22 cellular contexts compared by ENCODE assay signal in genomic region chr6:1039746-1040145, GRCh38.
DNase-seq lines count a peak whose midpoint lies in the region; TF ChIP-seq lines count a peak whose summit lies in the region.
"Had no signal": no experiment of that assay in that cellular context is flagged by ENCODE, and none has a peak within 500 bp of the region (broad histone marks: within the 10 kb centered on the region; RNA-seq: fewer than 3 reads in every experiment).

No MANE protein-coding gene starts in this region.

- H3K27me3 Mint-ChIP-seq in type B pancreatic cell: peaks cover 8% of the 10 kb centered on the region

- no peaks in the 10 kb centered on the region for H3K36me3 Mint-ChIP-seq in type B pancreatic cell
- H3K36me3 Mint-ChIP-seq: CD4-positive, CD25-positive, alpha-beta regulatory T cell had no signal

- H3K4me3 Mint-ChIP-seq in type B pancreatic cell: no peak overlapping the region
- H3K4me3 Mint-ChIP-seq: CD4-positive, CD25-positive, alpha-beta regulatory T cell; H9; HFFc6 had no signal

- H3K36me3 ChIP-seq in esophagus (ENCODE audit: control insufficient read depth in 2 of 2, insufficient read depth in 2 of 2, low read length in 1 of 2) (no peaks in the 10 kb centered on the region), mucosa of stomach (ENCODE audit: control insufficient read depth, insufficient read depth, low read length) (no peaks in the 10 kb centered on the region)
- H3K36me3 ChIP-seq: Peyer's patch had no signal

- H3K9ac ChIP-seq in mucosa of stomach (ENCODE audit: low read length): peak overlapping the region; percentile 64
- H3K9ac ChIP-seq: GM23248 had no signal

- peak overlapping the region; percentile 75 to 86 for H3K27ac ChIP-seq in esophagus (ENCODE audit: low read depth in 2 of 2, low read length in 1 of 2)
- H3K27ac ChIP-seq: GM23248, Peyer's patch had no signal

- no peak for TF ChIP-seq CTCF in type B pancreatic cell (conservative IDR thresholded peaks at IDR 0.05)

- H3K4me1 Mint-ChIP-seq in type B pancreatic cell (ENCODE audit: unreplicated experiment): no peaks in the 10 kb centered on the region
- H3K4me1 Mint-ChIP-seq: CD4-positive, CD25-positive, alpha-beta regulatory T cell had no signal

- no peaks in the 10 kb centered on the region for H3K9me3 Mint-ChIP-seq in type B pancreatic cell
- H3K9me3 Mint-ChIP-seq: H9, HFFc6 had no signal

- peak overlapping the region; percentile 96 for H3K27ac Mint-ChIP-seq in type B pancreatic cell
- H3K27ac Mint-ChIP-seq: H9, HFFc6 had no signal

- H3K4me3 ChIP-seq in esophagus (ENCODE audit: low read depth in 1 of 2, low read length in 2 of 2): no peak overlapping the region
- H3K4me3 ChIP-seq in mucosa of stomach (ENCODE audit: low read length): peak overlapping the region; percentile 29
- H3K4me3 ChIP-seq: GM23248, K562, Peyer's patch had no signal

- H3K9me3 ChIP-seq in esophagus (ENCODE audit: control insufficient read depth in 2 of 2, insufficient read depth in 1 of 2, low read depth in 1 of 2, low read length in 1 of 2) (no peaks in the 10 kb centered on the region), mucosa of stomach (ENCODE audit: control insufficient read depth, low read length) (no peaks in the 10 kb centered on the region)
- H3K9me3 ChIP-seq: Peyer's patch had no signal

- WGBS in esophagus, 2 donors: 54 to 59% methylated on average over 2 of the region's 2 CpGs

- DNase-seq in SW480 (ENCODE audit: low spot score): peak; percentile 34
- no peak for DNase-seq in type B pancreatic cell (ENCODE audit: extremely low spot score, unreplicated experiment)
- no peak for DNase-seq in NCI-H1105 (lab: John Stamatoyannopoulos, UW)
- no peak for DNase-seq in anterior cingulate cortex (lab: John Stamatoyannopoulos, UW)
- no peak for DNase-seq in NCI-H1105 treated with DMSO at 0.1 percent for 48 hours (lab: John Stamatoyannopoulos, UW)
- no peak for DNase-seq in medulla oblongata (ENCODE audit: extremely low spot score)
- DNase-seq: CD4-positive, CD25-positive, alpha-beta regulatory T cell; COR-L47; DMS 273 treated with DMSO at 0.1 percent for 48 hours; GM23248; H9; HFFc6; NCI-H1694; NCI-H2081; NCI-H2171; NCI-H345; NCI-H524; NCI-H774; Peyer's patch had no signal

- H3K4me1 ChIP-seq in esophagus (ENCODE audit: control insufficient read depth in 2 of 2, insufficient read depth in 2 of 2, low read length in 1 of 2) (peaks cover 2 to 10% of the 10 kb centered on the region in 2 donors), mucosa of stomach (ENCODE audit: control insufficient read depth, insufficient read depth, low read length) (peaks cover 67% of the 10 kb centered on the region)
- H3K4me1 ChIP-seq: Peyer's patch had no signal

- H3K27me3 ChIP-seq in esophagus (ENCODE audit: control insufficient read depth in 1 of 2, insufficient read depth in 2 of 2, low read length in 2 of 2): no peaks in the 10 kb centered on the region
- H3K27me3 ChIP-seq in mucosa of stomach (ENCODE audit: control insufficient read depth, insufficient read depth, low read length): no peaks in the 10 kb centered on the region
- H3K27me3 ChIP-seq: Peyer's patch had no signal
